Comparison of ENCODE assay signal across 1 cellular context in the genomic region with DNA sequence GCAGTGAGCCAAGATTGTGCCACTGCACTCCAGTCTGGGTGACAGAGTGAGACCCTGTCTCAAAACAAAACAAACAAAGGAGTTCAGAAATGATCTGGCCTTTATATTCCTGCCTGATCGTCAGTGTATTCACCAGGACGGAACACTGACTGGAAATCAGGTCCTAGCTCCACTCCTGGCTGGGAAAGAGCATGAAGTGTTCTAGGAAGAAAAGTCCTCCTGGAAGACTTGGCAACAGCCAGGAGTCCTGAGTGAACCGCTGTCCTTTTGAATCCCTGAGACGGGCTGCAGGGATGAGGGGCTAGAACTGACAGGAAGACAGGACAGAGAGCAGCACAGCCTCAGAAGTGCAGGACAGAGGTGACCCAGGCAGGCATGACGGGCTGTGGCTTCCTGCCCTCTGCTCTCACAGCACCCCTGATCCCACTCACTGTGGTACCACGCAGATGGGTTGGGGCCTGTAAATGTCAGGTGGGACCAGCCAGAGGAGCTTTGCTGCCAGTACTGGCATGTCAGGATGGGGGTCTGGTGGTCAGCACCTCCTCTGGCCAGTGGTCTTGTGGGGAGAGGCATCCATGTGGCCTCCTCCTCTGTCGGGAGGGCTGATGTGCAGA.
TF ChIP-seq lines count a peak whose summit lies in the region.

No MANE protein-coding gene starts in this region.

TF ChIP-seq in K562, 482 proteins besides CTCF, POLR2A, EP300 and RAD21:
- TF ChIP-seq ZNF655 (CRISPR knock-in tag; IDR thresholded peaks at IDR 0.05): no peak
- no peak for TF ChIP-seq CBX2 (IDR thresholded peaks at IDR 0.05; ENCODE audit: insufficient read depth, low read length, poor library complexity, severe bottlenecking)
- no peak for TF ChIP-seq ATF4 (CRISPR knock-in tag; IDR thresholded peaks at IDR 0.05)
- no peak for TF ChIP-seq SUPT5H (IDR thresholded peaks at IDR 0.05)
- TF ChIP-seq, protein P1, sequence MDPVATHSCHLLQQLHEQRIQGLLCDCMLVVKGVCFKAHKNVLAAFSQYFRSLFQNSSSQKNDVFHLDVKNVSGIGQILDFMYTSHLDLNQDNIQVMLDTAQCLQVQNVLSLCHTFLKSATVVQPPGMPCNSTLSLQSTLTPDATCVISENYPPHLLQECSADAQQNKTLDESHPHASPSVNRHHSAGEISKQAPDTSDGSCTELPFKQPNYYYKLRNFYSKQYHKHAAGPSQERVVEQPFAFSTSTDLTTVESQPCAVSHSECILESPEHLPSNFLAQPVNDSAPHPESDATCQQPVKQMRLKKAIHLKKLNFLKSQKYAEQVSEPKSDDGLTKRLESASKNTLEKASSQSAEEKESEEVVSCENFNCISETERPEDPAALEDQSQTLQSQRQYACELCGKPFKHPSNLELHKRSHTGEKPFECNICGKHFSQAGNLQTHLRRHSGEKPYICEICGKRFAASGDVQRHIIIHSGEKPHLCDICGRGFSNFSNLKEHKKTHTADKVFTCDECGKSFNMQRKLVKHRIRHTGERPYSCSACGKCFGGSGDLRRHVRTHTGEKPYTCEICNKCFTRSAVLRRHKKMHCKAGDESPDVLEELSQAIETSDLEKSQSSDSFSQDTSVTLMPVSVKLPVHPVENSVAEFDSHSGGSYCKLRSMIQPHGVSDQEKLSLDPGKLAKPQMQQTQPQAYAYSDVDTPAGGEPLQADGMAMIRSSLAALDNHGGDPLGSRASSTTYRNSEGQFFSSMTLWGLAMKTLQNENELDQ (CRISPR knock-in tag; IDR thresholded peaks at IDR 0.05; ENCODE audit: borderline replicate concordance): no peak
- TF ChIP-seq XRCC3 (IDR thresholded peaks at IDR 0.05): no peak
- TF ChIP-seq, protein P2, sequence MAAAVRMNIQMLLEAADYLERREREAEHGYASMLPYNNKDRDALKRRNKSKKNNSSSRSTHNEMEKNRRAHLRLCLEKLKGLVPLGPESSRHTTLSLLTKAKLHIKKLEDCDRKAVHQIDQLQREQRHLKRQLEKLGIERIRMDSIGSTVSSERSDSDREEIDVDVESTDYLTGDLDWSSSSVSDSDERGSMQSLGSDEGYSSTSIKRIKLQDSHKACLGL (CRISPR knock-in tag; IDR thresholded peaks at IDR 0.05; ENCODE audit: borderline replicate concordance, poor library complexity, severe bottlenecking): no peak
- no peak for TF ChIP-seq KLF13 (tag; IDR thresholded peaks at IDR 0.05; ENCODE audit: borderline replicate concordance, low read depth)
- no peak for TF ChIP-seq ZNF318 (IDR thresholded peaks at IDR 0.05; ENCODE audit: borderline replicate concordance in 1 of 2, low read depth in 1 of 2)
- no peak for TF ChIP-seq MCM2 (IDR thresholded peaks at IDR 0.05; ENCODE audit: low read depth)
- no peak for TF ChIP-seq MECOM (CRISPR knock-in tag; IDR thresholded peaks at IDR 0.05)
- no peak for TF ChIP-seq POLR3G (IDR thresholded peaks at IDR 0.05; ENCODE audit: extremely low read depth, insufficient read length, insufficient replicate concordance)
- no peak for TF ChIP-seq RNF219 (CRISPR knock-in tag; IDR thresholded peaks at IDR 0.05)
- TF ChIP-seq ZBTB43 (CRISPR knock-in tag; IDR thresholded peaks at IDR 0.05): no peak
